25 cellular contexts compared by ENCODE assay signal in genomic region chr4:85836588-85836987, GRCh38.
"Had no signal": no experiment of that assay in that cellular context is flagged by ENCODE, and none has a peak within 500 bp of the region (broad histone marks: within the 10 kb centered on the region; RNA-seq: fewer than 3 reads in every experiment).

No MANE protein-coding gene starts in this region.

- H3K9ac ChIP-seq: parathyroid adenoma had no signal

- DNase-seq: activated CD4-positive, alpha-beta memory T cell treated with anti-CD3 and anti-CD28 coated beads for 36 hours; activated CD4-positive, alpha-beta T cell treated with anti-CD3 and anti-CD28 coated beads, Interleukin-2, amount 10 ng/mL, durations not matched to agents 24 days and 14 days; activated CD4-positive, CD25-positive, alpha-beta regulatory T cell treated with anti-CD3 and anti-CD28 coated beads, Interleukin-2, amount 50 U/mL, for 72 hours; activated CD8-positive, alpha-beta memory T cell treated with anti-CD3 and anti-CD28 coated beads, Interleukin-2, amount 50 U/mL, for 4 hours; activated naive CD8-positive, alpha-beta T cell treated with anti-CD3 and anti-CD28 coated beads, Interleukin-2, amount 50 U/mL, for 24 hours; activated T-cell treated with anti-CD3 and anti-CD28 coated beads, Interleukin-2, amount 50 U/mL, for 24 hours; dermis blood vessel endothelial cell; effector CD4-positive, alpha-beta T cell; foreskin melanocyte; islet precursor cell; left ventricle myocardium superior; right cardiac atrium; spleen; stimulated activated naive CD4-positive, alpha-beta T cell treated with Interleukin-2 at 50 U/mL for 16 hours; T-helper 2 cell; testis; transverse colon had no signal

- H3K27ac Mint-ChIP-seq: activated CD4-positive, alpha-beta memory T cell treated with anti-CD3 and anti-CD28 coated beads for 36 hours; activated CD4-positive, alpha-beta T cell treated with anti-CD3 and anti-CD28 coated beads, Interleukin-2, amount 10 ng/mL, durations not matched to agents 24 days and 14 days; activated naive CD4-positive, alpha-beta T cell treated with anti-CD3 and anti-CD28 coated beads, Interleukin-2, amount 50 U/mL, for 24 hours; activated naive CD8-positive, alpha-beta T cell treated with anti-CD3 and anti-CD28 coated beads, Interleukin-2, amount 50 U/mL, for 24 hours; activated T-cell treated with anti-CD3 and anti-CD28 coated beads, Interleukin-2, amount 50 U/mL, for 24 hours; activated T-helper 17 cell treated with anti-CD3 and anti-CD28 coated beads, Interleukin-2, amount 50 U/mL, for 72 hours; mesothelial cell of epicardium; natural killer cell treated with Interleukin-12 subunit alpha and Interleukin-12 subunit beta and Interleukin-15 and Interleukin-18, amount 100 ng/mL, for 72 hours had no signal

- H3K27ac ChIP-seq: esophagus muscularis mucosa, hepatocyte, parathyroid adenoma, testis had no signal

- H3K9me3 Mint-ChIP-seq: activated CD4-positive, alpha-beta memory T cell treated with anti-CD3 and anti-CD28 coated beads for 36 hours; activated CD4-positive, alpha-beta T cell treated with anti-CD3 and anti-CD28 coated beads, Interleukin-2, amount 10 ng/mL, durations not matched to agents 24 days and 14 days; activated naive CD4-positive, alpha-beta T cell treated with anti-CD3 and anti-CD28 coated beads, Interleukin-2, amount 50 U/mL, for 24 hours; activated T-helper 17 cell treated with anti-CD3 and anti-CD28 coated beads, Interleukin-2, amount 50 U/mL, for 72 hours; mesothelial cell of epicardium had no signal

- H3K9me3 ChIP-seq: esophagus muscularis mucosa, spleen, testis, transverse colon had no signal

- H3K4me3 ChIP-seq: esophagus muscularis mucosa, hepatocyte, spleen, testis, transverse colon had no signal

- ATAC-seq: activated naive CD8-positive, alpha-beta T cell treated with anti-CD3 and anti-CD28 coated beads, Interleukin-2, amount 50 U/mL, for 24 hours; activated T-helper 17 cell treated with anti-CD3 and anti-CD28 coated beads, Interleukin-2, amount 50 U/mL, for 72 hours; natural killer cell treated with Interleukin-12 subunit alpha and Interleukin-12 subunit beta and Interleukin-15 and Interleukin-18, amount 100 ng/mL, for 72 hours had no signal

- H3K4me2 ChIP-seq: hepatocyte had no signal

- H3K4me1 Mint-ChIP-seq: activated CD4-positive, alpha-beta T cell treated with anti-CD3 and anti-CD28 coated beads, Interleukin-2, amount 10 ng/mL, durations not matched to agents 24 days and 14 days; activated naive CD4-positive, alpha-beta T cell treated with anti-CD3 and anti-CD28 coated beads, Interleukin-2, amount 50 U/mL, for 24 hours; activated naive CD8-positive, alpha-beta T cell treated with anti-CD3 and anti-CD28 coated beads, Interleukin-2, amount 50 U/mL, for 24 hours; activated T-helper 17 cell treated with anti-CD3 and anti-CD28 coated beads, Interleukin-2, amount 50 U/mL, for 72 hours; central memory CD8-positive, alpha-beta T cell had no signal

- H3K27me3 ChIP-seq: esophagus muscularis mucosa, hepatocyte, spleen, testis, transverse colon had no signal

- H2AFZ ChIP-seq: hepatocyte, parathyroid adenoma had no signal

- H3K27me3 Mint-ChIP-seq: activated CD4-positive, alpha-beta memory T cell treated with anti-CD3 and anti-CD28 coated beads for 36 hours; activated CD4-positive, alpha-beta T cell treated with anti-CD3 and anti-CD28 coated beads, Interleukin-2, amount 10 ng/mL, durations not matched to agents 24 days and 14 days; activated naive CD4-positive, alpha-beta T cell treated with anti-CD3 and anti-CD28 coated beads, Interleukin-2, amount 50 U/mL, for 24 hours; activated naive CD8-positive, alpha-beta T cell treated with anti-CD3 and anti-CD28 coated beads, Interleukin-2, amount 50 U/mL, for 24 hours; activated T-cell treated with anti-CD3 and anti-CD28 coated beads, Interleukin-2, amount 50 U/mL, for 24 hours; activated T-helper 17 cell treated with anti-CD3 and anti-CD28 coated beads, Interleukin-2, amount 50 U/mL, for 72 hours; central memory CD8-positive, alpha-beta T cell; natural killer cell treated with Interleukin-12 subunit alpha and Interleukin-12 subunit beta and Interleukin-15 and Interleukin-18, amount 100 ng/mL, for 72 hours had no signal

- H3K79me2 ChIP-seq: parathyroid adenoma had no signal

- H3K4me3 Mint-ChIP-seq: activated CD4-positive, alpha-beta memory T cell treated with anti-CD3 and anti-CD28 coated beads for 36 hours; activated CD4-positive, alpha-beta T cell treated with anti-CD3 and anti-CD28 coated beads, Interleukin-2, amount 10 ng/mL, durations not matched to agents 24 days and 14 days; activated naive CD4-positive, alpha-beta T cell treated with anti-CD3 and anti-CD28 coated beads, Interleukin-2, amount 50 U/mL, for 24 hours; activated naive CD8-positive, alpha-beta T cell treated with anti-CD3 and anti-CD28 coated beads, Interleukin-2, amount 50 U/mL, for 24 hours; activated T-cell treated with anti-CD3 and anti-CD28 coated beads, Interleukin-2, amount 50 U/mL, for 24 hours; activated T-helper 17 cell treated with anti-CD3 and anti-CD28 coated beads, Interleukin-2, amount 50 U/mL, for 72 hours; central memory CD8-positive, alpha-beta T cell; mesothelial cell of epicardium; natural killer cell treated with Interleukin-12 subunit alpha and Interleukin-12 subunit beta and Interleukin-15 and Interleukin-18, amount 100 ng/mL, for 72 hours had no signal

- H3K36me3 Mint-ChIP-seq: activated CD4-positive, alpha-beta memory T cell treated with anti-CD3 and anti-CD28 coated beads for 36 hours; activated naive CD4-positive, alpha-beta T cell treated with anti-CD3 and anti-CD28 coated beads, Interleukin-2, amount 50 U/mL, for 24 hours; mesothelial cell of epicardium; natural killer cell treated with Interleukin-12 subunit alpha and Interleukin-12 subunit beta and Interleukin-15 and Interleukin-18, amount 100 ng/mL, for 72 hours had no signal

- H3K4me1 ChIP-seq: parathyroid adenoma, testis had no signal

- H3K36me3 ChIP-seq: esophagus muscularis mucosa, spleen, transverse colon had no signal
